Comparison of ENCODE assay signal across 36 cellular contexts in genomic region chr11:64563966-64564365, GRCh38. TPM values are rescaled to one million over a fixed set of nuclear protein-coding genes. Genes with fewer than 3 reads are reported as not detected.
"Had no signal": no experiment of that assay in that cellular context is flagged by ENCODE, and none has a peak within 500 bp of the region (broad histone marks: within the 10 kb centered on the region; RNA-seq: fewer than 3 reads in every experiment).

No MANE protein-coding gene starts in this region.

- H3K9me3 ChIP-seq: adrenal gland, body of pancreas, breast epithelium had no signal

- H3K4me3 ChIP-seq: adrenal gland, body of pancreas, breast epithelium, PC-9 had no signal

- DNase-seq: activated CD4-positive, alpha-beta memory T cell treated with anti-CD3 and anti-CD28 coated beads, Interleukin-2, amount 10 ng/mL, durations not matched to agents 7 days and 5 days; activated CD4-positive, alpha-beta T cell treated with anti-CD3 and anti-CD28 coated beads for 1 hour; activated CD4-positive, alpha-beta T cell treated with anti-CD3 and anti-CD28 coated beads for 48 hours; activated CD4-positive, CD25-positive, alpha-beta regulatory T cell; activated CD8-positive, alpha-beta memory T cell treated with anti-CD3 and anti-CD28 coated beads for 24 hours; activated CD8-positive, alpha-beta memory T cell treated with anti-CD3 and anti-CD28 coated beads, Interleukin-2, amount 10 ng/mL, durations not matched to agents 7 days and 5 days; activated CD8-positive, alpha-beta memory T cell treated with anti-CD3 and anti-CD28 coated beads, Interleukin-2, amount 50 U/mL, for 48 hours; activated naive CD4-positive, alpha-beta T cell; activated naive CD4-positive, alpha-beta T cell treated with anti-CD3 and anti-CD28 coated beads, Interleukin-2, amount 50 U/mL, for 16 hours; activated T-cell treated with anti-CD3 and anti-CD28 coated beads, Interleukin-2, amount 50 U/mL, for 48 hours; adrenal gland; body of pancreas; MM.1S; NCI-H1105; NCI-H1417 treated with DMSO at 0.1 percent for 48 hours; NCI-H1694; NCI-H1930; NCI-H2081 treated with DMSO at 0.1 percent for 48 hours; NCI-H226; NCI-H524 treated with DMSO at 0.1 percent for 48 hours; PC-9; Right ventricle myocardium superior; SW 1271; T-helper 1 cell; T-helper 2 cell; T-helper 9 cell; WERI-Rb-1 had no signal

- H3K36me3 ChIP-seq: adrenal gland, breast epithelium, WERI-Rb-1 had no signal

- H3K27ac ChIP-seq: adrenal gland, body of pancreas, breast epithelium, KMS-11, PC-9, RWPE1, WERI-Rb-1 had no signal

- ATAC-seq: activated CD8-positive, alpha-beta memory T cell treated with anti-CD3 and anti-CD28 coated beads, Interleukin-2, amount 10 ng/mL, durations not matched to agents 7 days and 5 days; activated T-helper 17 cell treated with anti-CD3 and anti-CD28 coated beads, Interleukin-2, amount 50 U/mL, for 72 hours; body of pancreas had no signal

- H3K4me1 ChIP-seq: breast epithelium had no signal

- H3K27me3 ChIP-seq: adrenal gland, body of pancreas, breast epithelium had no signal

RNA-seq across cellular contexts. Expression of gene SLC22A11, which starts 8.2 kb away (rescaled TPM):
- total RNA-seq: activated CD4-positive, alpha-beta memory T cell treated with anti-CD3 and anti-CD28 coated beads, Interleukin-2, amount 10 ng/mL, durations not matched to agents 7 days and 5 days; activated CD8-positive, alpha-beta memory T cell treated with anti-CD3 and anti-CD28 coated beads, Interleukin-2, amount 10 ng/mL, durations not matched to agents 7 days and 5 days; activated T-helper 17 cell treated with anti-CD3 and anti-CD28 coated beads, Interleukin-2, amount 50 U/mL, for 72 hours; astrocyte; body of pancreas; breast epithelium; cardiac septum; LHCN-M2; Right ventricle myocardium superior had no signal

RNA-seq across cellular contexts. Expression of gene SLC22A12, which starts 27.1 kb away (rescaled TPM):
- total RNA-seq: activated CD4-positive, alpha-beta memory T cell treated with anti-CD3 and anti-CD28 coated beads, Interleukin-2, amount 10 ng/mL, durations not matched to agents 7 days and 5 days; activated CD8-positive, alpha-beta memory T cell treated with anti-CD3 and anti-CD28 coated beads, Interleukin-2, amount 10 ng/mL, durations not matched to agents 7 days and 5 days; activated T-helper 17 cell treated with anti-CD3 and anti-CD28 coated beads, Interleukin-2, amount 50 U/mL, for 72 hours; adrenal gland; astrocyte; body of pancreas; breast epithelium; cardiac septum; LHCN-M2; NCI-H460; OCI-LY7; PC-9; Right ventricle myocardium superior had no signal
